In the genomic region with DNA sequence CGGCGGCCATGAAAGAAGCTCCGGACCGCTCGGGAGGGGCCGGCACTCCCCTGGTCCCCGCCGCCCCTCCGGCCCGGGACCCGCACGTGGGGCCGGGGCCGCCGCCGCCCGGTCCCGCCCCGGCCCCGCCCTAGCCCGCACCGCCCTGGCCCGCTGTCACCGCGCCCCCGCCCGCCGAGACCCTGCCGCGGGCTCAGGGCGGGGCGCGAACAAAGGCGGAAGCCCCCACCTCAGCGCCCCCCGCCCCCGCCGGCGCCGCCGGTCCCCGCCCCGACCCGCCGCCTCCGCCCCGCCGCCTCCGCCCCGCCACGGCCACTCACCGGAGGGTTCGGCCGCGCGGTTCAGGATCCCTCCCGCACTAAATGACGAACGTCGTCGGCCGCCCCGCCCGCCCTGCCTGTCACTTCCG, we compare ENCODE assay signal across 1 cellular context.
TF ChIP-seq lines count a peak whose summit lies in the region.

ARHGDIA (minus strand) TSS at position 360 of the 409 bp plus-strand sequence. CDS start 1,407 bp downstream, outside the sequence.

TF ChIP-seq in GM12878, 131 proteins besides CTCF, POLR2A, EP300 and RAD21:
- TF ChIP-seq, protein P1, sequence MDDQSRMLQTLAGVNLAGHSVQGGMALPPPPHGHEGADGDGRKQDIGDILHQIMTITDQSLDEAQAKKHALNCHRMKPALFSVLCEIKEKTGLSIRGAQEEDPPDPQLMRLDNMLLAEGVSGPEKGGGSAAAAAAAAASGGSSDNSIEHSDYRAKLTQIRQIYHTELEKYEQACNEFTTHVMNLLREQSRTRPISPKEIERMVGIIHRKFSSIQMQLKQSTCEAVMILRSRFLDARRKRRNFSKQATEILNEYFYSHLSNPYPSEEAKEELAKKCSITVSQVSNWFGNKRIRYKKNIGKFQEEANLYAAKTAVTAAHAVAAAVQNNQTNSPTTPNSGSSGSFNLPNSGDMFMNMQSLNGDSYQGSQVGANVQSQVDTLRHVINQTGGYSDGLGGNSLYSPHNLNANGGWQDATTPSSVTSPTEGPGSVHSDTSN (IDR thresholded peaks at IDR 0.05; ENCODE audit: insufficient replicate concordance, low read depth, low read length) = peak; percentile 44
- TF ChIP-seq GABPA (IDR thresholded peaks at IDR 0.05; ENCODE audit: low read depth) (peak; percentile 73), CREM (IDR thresholded peaks at IDR 0.05; ENCODE audit: low read depth) (peak; percentile 67; the same call in 1 of the 2 replicates), CBX5 (IDR thresholded peaks at IDR 0.05; ENCODE audit: low read depth) (no peak), EED (IDR thresholded peaks at IDR 0.05; ENCODE audit: low read depth) (no peak), SMAD5 (IDR thresholded peaks at IDR 0.05; ENCODE audit: low read depth) (0 out of 2 replicates have a peak, but pooled peaks have one; percentile 76), SRF (IDR thresholded peaks at IDR 0.05; ENCODE audit: low read depth in 2 of 2, low read length in 2 of 2) (0 out of 4 replicates have a peak, but pooled peaks of 1 of the 2 experiments have one; percentile 2), ZBTB33 (IDR thresholded peaks at IDR 0.05) (no peak)
